In the genomic region with DNA sequence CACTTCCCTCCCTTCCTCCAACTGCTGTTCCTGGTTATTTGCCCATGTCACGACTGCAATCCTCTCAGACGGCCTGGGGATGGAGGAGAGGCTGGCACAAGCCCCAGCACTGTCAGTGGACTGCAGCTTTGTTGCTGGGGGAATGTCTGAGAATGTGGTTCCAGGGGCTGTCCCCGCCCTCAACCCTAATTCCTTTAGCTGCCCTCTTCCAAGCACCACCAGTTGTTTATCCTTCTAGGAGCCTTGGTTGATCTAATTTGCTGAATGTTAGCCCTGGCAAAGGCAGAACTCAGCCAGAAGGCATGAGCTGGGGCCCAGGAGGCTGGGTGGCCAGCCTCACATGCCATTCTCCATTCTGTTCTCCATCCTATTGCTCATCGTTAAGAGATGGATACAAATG, we compare ENCODE assay signal across 17 cellular contexts. TPM values are rescaled to one million over a fixed set of nuclear protein-coding genes. Genes with fewer than 3 reads are reported as not detected.
A peak's percentile ranks its signal among the peaks of the same experiment; 100 is the strongest.
DNase-seq lines count a peak whose midpoint lies in the region; FAIRE-seq and TF ChIP-seq lines count a peak whose summit lies in the region.
"Had no signal": no experiment of that assay in that cellular context is flagged by ENCODE, and none has a peak within 500 bp of the region (broad histone marks: within the 10 kb centered on the region; RNA-seq: fewer than 3 reads in every experiment).

No MANE protein-coding gene starts in this region.

- peak; percentile 18 for FAIRE-seq in bronchial epithelial cell (lab: Jason Lieb, UNC)
- FAIRE-seq: colon, endothelial cell of umbilical vein, HTR-8/SVneo had no signal

- peak overlapping the region; percentile 47 to 68 for H3K27ac ChIP-seq in tibial artery

- peaks cover 0 to 44% (median 18%) of the 10 kb centered on the region in 4 donors for H3K4me1 ChIP-seq in tibial artery

- DNase-seq in bronchial epithelial cell (ENCODE audit: low read depth) (no peak), myocyte (ENCODE audit: low read depth) (peak; percentile 84), tibial artery (peak in 1 of 2 donors; percentile 74), germinal center (ENCODE audit: low spot score) (no peak), D341Med (ENCODE audit: low spot score) (no peak), DMS79 (lab: John Stamatoyannopoulos, UW) (no peak)
- DNase-seq: activated CD4-positive, alpha-beta T cell treated with anti-CD3 and anti-CD28 coated beads, Interleukin-2, amount 50 U/mL, for 1 hour; activated naive CD4-positive, alpha-beta T cell treated with Interleukin-2 at 50 U/mL for 16 hours; activated T-cell treated with anti-CD3 and anti-CD28 coated beads for 4 hours; midbrain; NCI-H2171; NCI-H774; stimulated activated CD4-positive, alpha-beta T cell treated with anti-CD3 and anti-CD28 coated beads, Interleukin-2, amount 100 ng/mL, for 24 hours had no signal

- H3K9me3 Mint-ChIP-seq in IgD-negative memory B cell, result no peaks in the 10 kb centered on the region

- no peaks in the 10 kb centered on the region for H3K36me3 ChIP-seq in bronchial epithelial cell (ENCODE audit: control insufficient read depth, insufficient read depth, low read length)
- peaks cover 0 to 8% (median 8%) of the 10 kb centered on the region in 3 donors for H3K36me3 ChIP-seq in tibial artery

- H3K27me3 Mint-ChIP-seq in IgD-negative memory B cell, result no peaks in the 10 kb centered on the region

- H3K9me3 ChIP-seq in tibial artery, result no peaks in the 10 kb centered on the region

- H3K36me3 Mint-ChIP-seq in IgD-negative memory B cell, result peaks cover 4% of the 10 kb centered on the region

- TF ChIP-seq CTCF in bronchial epithelial cell (IDR thresholded peaks at IDR 0.05; ENCODE audit: insufficient read depth, low read length, severe bottlenecking) (no peak), tibial artery (IDR thresholded peaks at IDR 0.05) (no peak)

- peak overlapping the region in 1 of 4 donors; percentile 79 for H3K4me3 Mint-ChIP-seq in IgD-negative memory B cell

- intact Hi-C loops in tibial artery (cut with DNase I; ENCODE audit: low total_unique reads), result no loop called here

- no peaks in the 10 kb centered on the region for H3K27me3 ChIP-seq in bronchial epithelial cell (ENCODE audit: control insufficient read depth, insufficient read depth, low read length)
- H3K27me3 ChIP-seq in tibial artery, result no peaks in the 10 kb centered on the region

- H3K4me3 ChIP-seq in bronchial epithelial cell (ENCODE audit: low read depth, low read length) (no peak overlapping the region), tibial artery (no peak overlapping the region)

- peak overlapping the region in 2 of 3 donors; percentile 39 to 51 for H3K27ac Mint-ChIP-seq in IgD-negative memory B cell

- H3K4me1 Mint-ChIP-seq in IgD-negative memory B cell, result peaks cover 39 to 49% (median 47%) of the 10 kb centered on the region in 3 donors

RNA-seq across cellular contexts. Expression of a gene that starts 51.6 kb away (rescaled TPM):
- polyA plus RNA-seq in IgD-negative memory B cell, result 45.1 TPM
- total RNA-seq in bronchial epithelial cell (0.79 and 1.7 TPM in 2 replicates), myocyte (33.4 and 36.8 TPM in 2 replicates)
- 52.7 TPM for polyA plus RNA-seq in myocyte (2012)

Comparison
In these comparisons a context has a peak if more than half of its experiments do, and no peak if none do; other contexts are left out.
1. RNA of a gene that starts 51.6 kb away (total RNA-seq): 33.4 to 36.8 TPM in myocyte; 0.79 to 1.7 TPM in bronchial epithelial cell; every median in the first group is over 10 times any median in the second.